In the genomic region with DNA sequence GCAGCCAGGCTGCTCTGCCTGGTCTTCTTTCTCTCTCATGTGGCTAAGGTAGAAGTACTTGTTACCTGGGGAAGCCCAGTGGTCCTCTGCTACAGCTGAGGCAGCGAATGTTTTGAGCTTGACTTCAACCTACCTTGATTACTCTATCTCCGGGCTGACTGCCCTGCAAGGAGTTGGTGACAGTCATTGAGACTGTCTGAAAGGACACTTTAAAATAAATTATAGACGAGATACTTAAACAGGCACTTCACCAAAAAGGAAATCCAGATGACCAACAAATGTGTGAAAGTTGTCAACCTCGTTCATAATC, we compare ENCODE assay signal across 8 cellular contexts. TPM values are rescaled to one million over a fixed set of nuclear protein-coding genes. Genes with fewer than 3 reads are reported as not detected.
DNase-seq lines count a peak whose midpoint lies in the region; ATAC-seq and TF ChIP-seq lines count a peak whose summit lies in the region.

No MANE protein-coding gene starts in this region.

- peaks cover 0 to 12% (median 6%) of the 10 kb centered on the region in 4 donors for H3K4me1 ChIP-seq in sigmoid colon

- TF ChIP-seq EP300 in sigmoid colon (IDR thresholded peaks at IDR 0.05), result no peak

- no peak overlapping the region for H3K27ac ChIP-seq in sigmoid colon

- WGBS in sigmoid colon, 2 donors, result 32 to 35% methylated on average over 4 of the region's 4 CpGs

- TF ChIP-seq POLR2A in NB4 (IDR thresholded peaks at IDR 0.05; ENCODE audit: extremely low read depth, insufficient read length) (no peak), sigmoid colon (IDR thresholded peaks at IDR 0.05) (no peak)

- H3K4me3 ChIP-seq in NB4 (ENCODE audit: low read depth, low read length) (peak overlapping the region; percentile 86), epithelial cell of proximal tubule (ENCODE audit: low read depth, low read length) (peak overlapping the region; percentile 100), sigmoid colon (peak overlapping the region in 3 of 4 donors; percentile 71 to 77 (median 74))

- no peaks in the 10 kb centered on the region for H3K27me3 ChIP-seq in sigmoid colon

- H3K9me3 ChIP-seq in sigmoid colon, result no peaks in the 10 kb centered on the region

- peak; percentile 60 for ATAC-seq in GM19455 (IDR thresholded peaks at IDR 0.05; ENCODE audit: unreplicated experiment)

- DNase-seq in NB4 (ENCODE audit: low read depth) (no peak), epithelial cell of proximal tubule (ENCODE audit: low read depth) (no peak), sigmoid colon (no peak), H4 (ENCODE audit: low spot score) (no peak), NCI-H510A treated with DMSO at 0.1 percent for 48 hours (lab: John Stamatoyannopoulos, UW) (no peak), SIG-M5 (lab: John Stamatoyannopoulos, UW) (no peak), C1 segment of cervical spinal cord (lab: John Stamatoyannopoulos, UW) (no peak)

- TF ChIP-seq CTCF in NB4 (IDR thresholded peaks at IDR 0.05; ENCODE audit: low read depth, low read length) (no peak), epithelial cell of proximal tubule (conservative IDR thresholded peaks at IDR 0.05; ENCODE audit: low read depth, low read length) (no peak), sigmoid colon (IDR thresholded peaks at IDR 0.05) (no peak)

- no peaks in the 10 kb centered on the region for H3K36me3 ChIP-seq in sigmoid colon

- intact Hi-C loops in sigmoid colon (cut with DNase I), result no loop called here

RNA-seq across cellular contexts. Expression of a gene that starts 0.5 kb away (rescaled TPM):
- total RNA-seq in epithelial cell of proximal tubule (26.5 and 28.1 TPM in 2 replicates), sigmoid colon (1 to 10 TPM; 4.6 to 9.2 (median 5.4) TPM)
- 1 to 10 TPM; 1.2 to 8.5 (median 1.8) TPM for polyA plus RNA-seq in sigmoid colon
- total RNA-seq in H4 (2014; rRNA removed; shearing (Covaris generic)), result 7.7 and 16.9 TPM in 2 replicates
